ENCODE assay signal across 16 cellular contexts in the genomic region with DNA sequence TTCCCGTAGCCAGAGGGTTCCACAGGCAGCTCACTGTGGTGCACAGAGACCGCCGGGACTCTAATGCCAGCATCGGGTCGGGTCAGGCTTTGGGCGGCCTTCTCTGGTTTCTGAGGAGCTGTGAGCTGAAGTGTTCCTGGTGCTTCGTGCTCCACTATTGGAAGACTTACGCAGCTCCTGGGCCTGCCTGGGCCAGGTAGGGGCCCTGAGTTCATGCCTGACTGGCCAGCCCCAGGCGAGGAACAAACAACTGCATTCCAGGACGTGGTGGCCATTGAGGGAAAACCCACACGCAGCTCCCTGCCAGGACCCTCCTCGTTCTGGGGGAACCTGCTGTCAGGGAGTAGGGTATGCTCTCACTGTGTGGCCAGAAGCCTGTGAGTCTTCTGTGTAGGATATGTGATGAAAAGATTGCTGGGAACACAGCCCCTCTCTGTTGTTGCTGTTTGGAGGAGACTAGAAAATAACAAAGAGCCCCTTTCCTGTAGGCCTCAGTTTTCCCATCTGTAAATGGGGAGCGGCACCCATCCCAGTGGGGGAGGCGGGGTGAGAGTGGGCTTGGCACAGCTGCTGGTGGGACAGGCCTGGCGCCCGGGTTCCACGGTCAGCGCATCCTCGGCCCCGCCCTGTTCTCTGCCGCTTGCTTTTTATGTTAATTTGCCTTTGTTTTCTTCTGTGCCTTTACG. TPM values are rescaled to one million over a fixed set of nuclear protein-coding genes. Genes with fewer than 3 reads are reported as not detected.
A peak's percentile ranks its signal among the peaks of the same experiment; 100 is the strongest.
DNase-seq lines count a peak whose midpoint lies in the region; ATAC-seq and TF ChIP-seq lines count a peak whose summit lies in the region.
"Had no signal": no experiment of that assay in that cellular context is flagged by ENCODE, and none has a peak within 500 bp of the region (broad histone marks: within the 10 kb centered on the region; RNA-seq: fewer than 3 reads in every experiment).

No MANE protein-coding gene starts in this region.

- TF ChIP-seq POLR2A in ovary (IDR thresholded peaks at IDR 0.05), result no peak

- H3K27me3 ChIP-seq in ovary, result no peaks in the 10 kb centered on the region
- H3K27me3 ChIP-seq: SJCRH30 had no signal

- H3K36me3 ChIP-seq in ovary, result no peaks in the 10 kb centered on the region

- peaks cover 11% of the 10 kb centered on the region for H3K4me1 Mint-ChIP-seq in activated naive CD8-positive, alpha-beta T cell (ENCODE audit: low read depth)
- peaks cover 10% of the 10 kb centered on the region for H3K4me1 Mint-ChIP-seq in activated naive CD8-positive, alpha-beta T cell treated with anti-CD3 and anti-CD28 coated beads for 36 hours
- H3K4me1 Mint-ChIP-seq in activated CD4-positive, alpha-beta memory T cell treated with anti-CD3 and anti-CD28 coated beads, Interleukin-2, amount 10 ng/mL, durations not matched to agents 7 days and 5 days, result peaks cover 15% of the 10 kb centered on the region
- H3K4me1 Mint-ChIP-seq in stimulated activated effector memory CD8-positive, alpha-beta T cell treated with anti-CD3 and anti-CD28 coated beads, Interleukin-12 subunit alpha, Interleukin-12 subunit beta, amount 100 ng/mL, for 72 hours, result peaks cover 17% of the 10 kb centered on the region
- H3K4me1 Mint-ChIP-seq: CD14-positive monocyte had no signal

- DNase-seq in activated naive CD8-positive, alpha-beta T cell treated with anti-CD3 and anti-CD28 coated beads for 36 hours, result no peak
- DNase-seq in activated CD4-positive, alpha-beta memory T cell treated with anti-CD3 and anti-CD28 coated beads, Interleukin-2, amount 10 ng/mL, durations not matched to agents 7 days and 5 days, result no peak
- DNase-seq in kidney tubule cell (ENCODE audit: low spot score) (peak; percentile 54), ovary (no peak)
- no peak for DNase-seq in stimulated activated effector memory CD8-positive, alpha-beta T cell treated with anti-CD3 and anti-CD28 coated beads, Interleukin-12 subunit alpha, Interleukin-12 subunit beta, amount 100 ng/mL, for 72 hours (ENCODE audit: low spot score in 2 of 2)
- DNase-seq: ACHN, AML-193, MV-4-11, NCI-H1417, NCI-H187 treated with DMSO at 0.1 percent for 48 hours, NCI-H526 treated with DMSO at 0.1 percent for 48 hours, SJCRH30 had no signal

- peaks cover 3% of the 10 kb centered on the region for H3K36me3 Mint-ChIP-seq in activated naive CD8-positive, alpha-beta T cell
- H3K36me3 Mint-ChIP-seq in activated naive CD8-positive, alpha-beta T cell treated with anti-CD3 and anti-CD28 coated beads for 36 hours, result peaks cover 19% of the 10 kb centered on the region
- H3K36me3 Mint-ChIP-seq in activated CD4-positive, alpha-beta memory T cell treated with anti-CD3 and anti-CD28 coated beads, Interleukin-2, amount 10 ng/mL, durations not matched to agents 7 days and 5 days (ENCODE audit: low read depth), result peaks cover 76% of the 10 kb centered on the region
- peaks cover 100% of the 10 kb centered on the region for H3K36me3 Mint-ChIP-seq in stimulated activated effector memory CD8-positive, alpha-beta T cell treated with anti-CD3 and anti-CD28 coated beads, Interleukin-12 subunit alpha, Interleukin-12 subunit beta, amount 100 ng/mL, for 72 hours

- WGBS in ovary, 3 donors, result 82 to 83% (median 82%) methylated on average over 22 of the region's 22 CpGs

- H3K9me3 Mint-ChIP-seq in activated naive CD8-positive, alpha-beta T cell (ENCODE audit: low read depth), result no peaks in the 10 kb centered on the region
- no peaks in the 10 kb centered on the region for H3K9me3 Mint-ChIP-seq in activated naive CD8-positive, alpha-beta T cell treated with anti-CD3 and anti-CD28 coated beads for 36 hours
- H3K9me3 Mint-ChIP-seq in activated CD4-positive, alpha-beta memory T cell treated with anti-CD3 and anti-CD28 coated beads, Interleukin-2, amount 10 ng/mL, durations not matched to agents 7 days and 5 days, result no peaks in the 10 kb centered on the region
- no peaks in the 10 kb centered on the region for H3K9me3 Mint-ChIP-seq in stimulated activated effector memory CD8-positive, alpha-beta T cell treated with anti-CD3 and anti-CD28 coated beads, Interleukin-12 subunit alpha, Interleukin-12 subunit beta, amount 100 ng/mL, for 72 hours
- H3K9me3 Mint-ChIP-seq: CD14-positive monocyte had no signal

- H3K27me3 Mint-ChIP-seq in activated naive CD8-positive, alpha-beta T cell, result no peaks in the 10 kb centered on the region
- H3K27me3 Mint-ChIP-seq in activated naive CD8-positive, alpha-beta T cell treated with anti-CD3 and anti-CD28 coated beads for 36 hours, result no peaks in the 10 kb centered on the region
- H3K27me3 Mint-ChIP-seq in activated CD4-positive, alpha-beta memory T cell treated with anti-CD3 and anti-CD28 coated beads, Interleukin-2, amount 10 ng/mL, durations not matched to agents 7 days and 5 days, result no peaks in the 10 kb centered on the region

- no peak for TF ChIP-seq CTCF in ovary (IDR thresholded peaks at IDR 0.05)

- peak overlapping the region; percentile 11 for H3K27ac Mint-ChIP-seq in activated naive CD8-positive, alpha-beta T cell
- no peak overlapping the region for H3K27ac Mint-ChIP-seq in activated naive CD8-positive, alpha-beta T cell treated with anti-CD3 and anti-CD28 coated beads for 36 hours
- peak overlapping the region; percentile 24 for H3K27ac Mint-ChIP-seq in activated CD4-positive, alpha-beta memory T cell treated with anti-CD3 and anti-CD28 coated beads, Interleukin-2, amount 10 ng/mL, durations not matched to agents 7 days and 5 days
- peak overlapping the region; percentile 51 for H3K27ac Mint-ChIP-seq in stimulated activated effector memory CD8-positive, alpha-beta T cell treated with anti-CD3 and anti-CD28 coated beads, Interleukin-12 subunit alpha, Interleukin-12 subunit beta, amount 100 ng/mL, for 72 hours

- no peak overlapping the region for H3K4me3 Mint-ChIP-seq in activated naive CD8-positive, alpha-beta T cell
- no peak overlapping the region for H3K4me3 Mint-ChIP-seq in activated naive CD8-positive, alpha-beta T cell treated with anti-CD3 and anti-CD28 coated beads for 36 hours
- H3K4me3 Mint-ChIP-seq in activated CD4-positive, alpha-beta memory T cell treated with anti-CD3 and anti-CD28 coated beads, Interleukin-2, amount 10 ng/mL, durations not matched to agents 7 days and 5 days, result no peak overlapping the region
- H3K4me3 Mint-ChIP-seq in stimulated activated effector memory CD8-positive, alpha-beta T cell treated with anti-CD3 and anti-CD28 coated beads, Interleukin-12 subunit alpha, Interleukin-12 subunit beta, amount 100 ng/mL, for 72 hours, result no peak overlapping the region

- no peaks in the 10 kb centered on the region for H3K9me3 ChIP-seq in ovary
- H3K9me3 ChIP-seq: SJCRH30 had no signal

- ATAC-seq in stimulated activated effector memory CD8-positive, alpha-beta T cell treated with anti-CD3 and anti-CD28 coated beads, Interleukin-12 subunit alpha, Interleukin-12 subunit beta, amount 100 ng/mL, for 72 hours, result no peak
- no peak for ATAC-seq in HG02763 (IDR thresholded peaks at IDR 0.05; ENCODE audit: unreplicated experiment)
- ATAC-seq in HG03520 (IDR thresholded peaks at IDR 0.05; ENCODE audit: unreplicated experiment), result no peak

- CTCF ChIA-PET in activated CD4-positive, alpha-beta memory T cell treated with anti-CD3 and anti-CD28 coated beads, Interleukin-2, amount 10 ng/mL, durations not matched to agents 7 days and 5 days (lab: Charles Lee), result no interaction called here

- H3K4me3 ChIP-seq in ovary, result no peak overlapping the region
- H3K4me3 ChIP-seq: SJCRH30 had no signal

- intact Hi-C loops in ovary (cut with DNase I), result no loop called here

- no peak for TF ChIP-seq EP300 in ovary (IDR thresholded peaks at IDR 0.05)

- no peak overlapping the region for H3K27ac ChIP-seq in ovary
- H3K27ac ChIP-seq: SJCRH30 had no signal

- POLR2A ChIA-PET in activated CD4-positive, alpha-beta memory T cell treated with anti-CD3 and anti-CD28 coated beads, Interleukin-2, amount 10 ng/mL, durations not matched to agents 7 days and 5 days (lab: Charles Lee), result interaction anchor here (0.8 kb wide), 1 partner anchor 168 kb away, joined by 3 read pairs; no protein-coding TSS in a partner anchor

- no peaks in the 10 kb centered on the region for H3K4me1 ChIP-seq in ovary (ENCODE audit: insufficient read depth)
- H3K4me1 ChIP-seq: SJCRH30 had no signal

RNA-seq across cellular contexts. Expression of gene RER1, which starts 8.4 kb away (rescaled TPM):
- total RNA-seq in activated naive CD8-positive, alpha-beta T cell treated with anti-CD3 and anti-CD28 coated beads for 36 hours, result 100 to 1,000 TPM; 161 to 176 TPM
- total RNA-seq in activated CD4-positive, alpha-beta memory T cell treated with anti-CD3 and anti-CD28 coated beads, Interleukin-2, amount 10 ng/mL, durations not matched to agents 7 days and 5 days, result 100 to 1,000 TPM; 151 to 160 TPM
- 100 to 1,000 TPM in 3 of 7 donors, 10 to 100 TPM in 4; 51.0 to 130 (median 99.0) TPM for total RNA-seq in ovary
- polyA plus RNA-seq in ovary, result 100 to 1,000 TPM in 1 of 2 donors, 10 to 100 TPM in 1; 66.0 to 224 TPM

RNA-seq across cellular contexts. Expression of gene MORN1, which starts 8.7 kb away (rescaled TPM):
- total RNA-seq in activated naive CD8-positive, alpha-beta T cell treated with anti-CD3 and anti-CD28 coated beads for 36 hours, result 1 to 10 TPM; 6.8 to 7.8 TPM
- 1 to 10 TPM; 6.2 to 6.3 TPM for total RNA-seq in activated CD4-positive, alpha-beta memory T cell treated with anti-CD3 and anti-CD28 coated beads, Interleukin-2, amount 10 ng/mL, durations not matched to agents 7 days and 5 days
- total RNA-seq in ovary, result 10 to 100 TPM; 15.6 to 24.2 (median 17.8) TPM
- 1 to 10 TPM; 1.7 to 8.6 TPM for polyA plus RNA-seq in ovary

RNA-seq across cellular contexts. Expression of gene PEX10, which starts 12.3 kb away (rescaled TPM):
- 10 to 100 TPM; 21.5 to 23.7 TPM for total RNA-seq in activated naive CD8-positive, alpha-beta T cell treated with anti-CD3 and anti-CD28 coated beads for 36 hours
- 1 to 10 TPM; 6.8 to 9.5 TPM for total RNA-seq in activated CD4-positive, alpha-beta memory T cell treated with anti-CD3 and anti-CD28 coated beads, Interleukin-2, amount 10 ng/mL, durations not matched to agents 7 days and 5 days
- total RNA-seq in ovary, result 10 to 100 TPM; 14.4 to 25.9 (median 23.0) TPM
- 10 to 100 TPM; 14.5 to 19.3 TPM for polyA plus RNA-seq in ovary
